In the genomic region with DNA sequence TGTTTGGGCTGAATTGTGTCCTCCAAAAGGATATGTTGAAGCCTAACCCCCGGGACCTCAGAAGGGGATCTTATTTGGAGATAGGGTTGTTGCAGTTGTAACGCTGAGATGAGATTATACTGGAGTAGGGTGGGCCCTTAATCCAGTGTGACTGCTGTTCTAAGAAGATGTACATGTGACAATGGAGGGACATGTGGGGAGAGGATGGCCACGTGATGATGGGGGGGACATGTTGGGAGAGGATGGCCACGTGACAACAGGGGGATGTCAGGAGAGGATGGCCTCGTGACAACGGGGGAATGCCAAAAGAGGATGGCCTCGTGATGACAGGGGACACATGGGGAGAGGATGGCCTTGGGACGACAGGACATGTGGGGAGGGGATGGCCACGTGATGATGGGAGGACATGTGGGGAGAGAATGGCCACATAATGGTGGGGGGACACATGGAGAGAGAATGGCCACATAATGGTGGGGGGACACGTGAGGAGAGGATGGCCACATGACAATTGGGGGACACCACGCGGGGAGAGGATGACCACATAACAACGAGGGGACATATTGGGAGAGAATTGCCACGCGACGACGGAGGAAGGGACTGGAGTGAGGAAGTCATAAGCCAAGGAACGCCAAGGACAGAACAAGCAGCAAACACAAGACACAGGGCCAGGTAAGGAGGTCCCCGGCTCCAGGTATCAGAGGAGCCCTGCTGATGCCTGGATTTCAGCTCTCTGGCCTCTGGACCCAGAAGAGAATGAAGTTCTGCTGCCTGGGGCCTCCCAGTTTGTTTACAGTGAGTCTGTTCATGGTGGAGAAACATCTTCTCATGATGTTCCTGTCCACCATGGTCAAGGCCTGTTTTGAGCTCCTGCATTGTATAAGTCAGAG, we compare ENCODE assay signal across 1 cellular context.
TF ChIP-seq lines count a peak whose summit lies in the region.

No MANE protein-coding gene starts in this region.

TF ChIP-seq in HepG2, 621 proteins besides CTCF, POLR2A, EP300 and RAD21 (continued from another document and continues in another):
- TF ChIP-seq TRAFD1 (CRISPR knock-in tag; IDR thresholded peaks at IDR 0.05; ENCODE audit: borderline replicate concordance): no peak
- no peak for TF ChIP-seq ZNF678 (CRISPR knock-in tag; IDR thresholded peaks at IDR 0.05)
- peak; percentile 62; the same call in 1 of the 2 replicates for TF ChIP-seq ARNT2 (CRISPR knock-in tag; IDR thresholded peaks at IDR 0.05; ENCODE audit: low read depth)
- TF ChIP-seq, protein P1, sequence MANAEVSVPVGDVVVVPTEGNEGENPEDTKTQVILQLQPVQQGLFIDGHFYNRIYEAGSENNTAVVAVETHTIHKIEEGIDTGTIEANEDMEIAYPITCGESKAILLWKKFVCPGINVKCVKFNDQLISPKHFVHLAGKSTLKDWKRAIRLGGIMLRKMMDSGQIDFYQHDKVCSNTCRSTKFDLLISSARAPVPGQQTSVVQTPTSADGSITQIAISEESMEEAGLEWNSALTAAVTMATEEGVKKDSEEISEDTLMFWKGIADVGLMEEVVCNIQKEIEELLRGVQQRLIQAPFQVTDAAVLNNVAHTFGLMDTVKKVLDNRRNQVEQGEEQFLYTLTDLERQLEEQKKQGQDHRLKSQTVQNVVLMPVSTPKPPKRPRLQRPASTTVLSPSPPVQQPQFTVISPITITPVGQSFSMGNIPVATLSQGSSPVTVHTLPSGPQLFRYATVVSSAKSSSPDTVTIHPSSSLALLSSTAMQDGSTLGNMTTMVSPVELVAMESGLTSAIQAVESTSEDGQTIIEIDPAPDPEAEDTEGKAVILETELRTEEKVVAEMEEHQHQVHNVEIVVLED (CRISPR knock-in tag; IDR thresholded peaks at IDR 0.05; ENCODE audit: borderline replicate concordance): no peak; the same call in 1 of the 2 replicates
- no peak; the same call in 1 of the 2 replicates for TF ChIP-seq FOXK1 (CRISPR knock-in tag; IDR thresholded peaks at IDR 0.05; ENCODE audit: borderline replicate concordance, low read depth)
- TF ChIP-seq RBAK (CRISPR knock-in tag; IDR thresholded peaks at IDR 0.05): no peak
- no peak for TF ChIP-seq NR2F1 (CRISPR knock-in tag; IDR thresholded peaks at IDR 0.05)
- TF ChIP-seq ZNF75D (CRISPR knock-in tag; IDR thresholded peaks at IDR 0.05; ENCODE audit: borderline replicate concordance): no peak
- peak; percentile 83; the same call in 1 of the 2 replicates for TF ChIP-seq SNAPC2 (CRISPR knock-in tag; IDR thresholded peaks at IDR 0.05)
- TF ChIP-seq ZBTB25 (CRISPR knock-in tag; IDR thresholded peaks at IDR 0.05): no peak
- peak; percentile 68; the same call in 1 of the 2 replicates for TF ChIP-seq ZNF484 (CRISPR knock-in tag; IDR thresholded peaks at IDR 0.05; ENCODE audit: borderline replicate concordance, low read depth)
- TF ChIP-seq CC2D1A (CRISPR knock-in tag; IDR thresholded peaks at IDR 0.05): no peak
- TF ChIP-seq NFE2L1 (CRISPR knock-in tag; IDR thresholded peaks at IDR 0.05; ENCODE audit: borderline replicate concordance): no peak
- TF ChIP-seq MED8 (CRISPR knock-in tag; IDR thresholded peaks at IDR 0.05; ENCODE audit: insufficient replicate concordance): no peak
- TF ChIP-seq SNAI1 (CRISPR knock-in tag; IDR thresholded peaks at IDR 0.05; ENCODE audit: borderline replicate concordance): no peak; the same call in 1 of the 2 replicates
- no peak for TF ChIP-seq MAFG (CRISPR knock-in tag; IDR thresholded peaks at IDR 0.05)
- peak; percentile 39; the same call in 1 of the 2 replicates for TF ChIP-seq ZBTB49 (CRISPR knock-in tag; IDR thresholded peaks at IDR 0.05; ENCODE audit: borderline replicate concordance)
- TF ChIP-seq, protein P2, sequence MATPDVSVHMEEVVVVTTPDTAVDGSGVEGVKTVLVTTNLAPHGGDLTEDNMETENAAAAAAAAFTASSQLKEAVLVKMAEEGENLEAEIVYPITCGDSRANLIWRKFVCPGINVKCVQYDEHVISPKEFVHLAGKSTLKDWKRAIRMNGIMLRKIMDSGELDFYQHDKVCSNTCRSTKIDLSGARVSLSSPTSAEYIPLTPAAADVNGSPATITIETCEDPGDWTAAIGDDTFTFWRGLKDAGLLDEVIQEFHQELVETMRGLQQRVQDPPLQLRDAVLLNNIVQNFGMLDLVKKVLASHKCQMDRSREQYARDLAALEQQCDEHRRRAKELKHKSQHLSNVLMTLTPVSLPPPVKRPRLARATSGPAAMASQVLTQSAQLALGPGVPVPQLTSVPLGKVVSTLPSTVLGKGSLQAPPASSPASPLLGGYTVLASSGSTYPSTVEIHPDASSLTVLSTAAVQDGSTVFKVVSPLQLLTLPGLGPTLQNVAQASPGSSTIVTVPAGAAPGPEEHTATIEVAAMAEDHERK (CRISPR knock-in tag; IDR thresholded peaks at IDR 0.05; ENCODE audit: low read depth): no peak
- TF ChIP-seq ZNF784 (CRISPR knock-in tag; IDR thresholded peaks at IDR 0.05; ENCODE audit: borderline replicate concordance): no peak; the same call in none of the 2 replicates
- TF ChIP-seq TAF15 (IDR thresholded peaks at IDR 0.05; ENCODE audit: low read depth, low read length, poor library complexity, severe bottlenecking): no peak
- peak; percentile 25; the same call in 1 of the 2 replicates for TF ChIP-seq KAT7 (CRISPR knock-in tag; IDR thresholded peaks at IDR 0.05; ENCODE audit: borderline replicate concordance)
- TF ChIP-seq ZNF556 (CRISPR knock-in tag; IDR thresholded peaks at IDR 0.05; ENCODE audit: borderline replicate concordance): no peak; the same call in 1 of the 2 replicates
- TF ChIP-seq EED (CRISPR knock-in tag; IDR thresholded peaks at IDR 0.05): peak; percentile 96
- TF ChIP-seq NR0B2 (CRISPR knock-in tag; IDR thresholded peaks at IDR 0.05): peak; percentile 68; the same call in 1 of the 2 replicates
- peak; percentile 72 for TF ChIP-seq ZFX (CRISPR knock-in tag; IDR thresholded peaks at IDR 0.05; ENCODE audit: low read depth)
- peak; percentile 80; the same call in 1 of the 2 replicates for TF ChIP-seq ZNF329 (CRISPR knock-in tag; IDR thresholded peaks at IDR 0.05; ENCODE audit: low read depth)
- peak; percentile 85; the same call in 1 of the 2 replicates for TF ChIP-seq ZNF776 (CRISPR knock-in tag; IDR thresholded peaks at IDR 0.05)
- TF ChIP-seq ZNF501 (CRISPR knock-in tag; IDR thresholded peaks at IDR 0.05): no peak
- no peak for TF ChIP-seq SKI (IDR thresholded peaks at IDR 0.05; ENCODE audit: partially characterized antibody)
- no peak for TF ChIP-seq DR1 (CRISPR knock-in tag; IDR thresholded peaks at IDR 0.05)
- peak; percentile 97 for TF ChIP-seq NRL (CRISPR knock-in tag; IDR thresholded peaks at IDR 0.05; ENCODE audit: borderline replicate concordance)
- TF ChIP-seq ELF3 (CRISPR knock-in tag; IDR thresholded peaks at IDR 0.05): peak; percentile 44; the same call in 1 of the 2 replicates
- 0 out of 2 replicates have a peak, but pooled peaks have one; percentile 56 for TF ChIP-seq TRIM24 (CRISPR knock-in tag; IDR thresholded peaks at IDR 0.05)
- TF ChIP-seq RELA (CRISPR knock-in tag; IDR thresholded peaks at IDR 0.05): no peak
- no peak for TF ChIP-seq TBX2 (CRISPR knock-in tag; IDR thresholded peaks at IDR 0.05; ENCODE audit: borderline replicate concordance)
- no peak for TF ChIP-seq NR2F6 (IDR thresholded peaks at IDR 0.05)
- no peak; the same call in 1 of the 2 replicates for TF ChIP-seq NR2F6 (CRISPR knock-in tag; IDR thresholded peaks at IDR 0.05)
- TF ChIP-seq ZNF576 (CRISPR knock-in tag; IDR thresholded peaks at IDR 0.05): no peak
- TF ChIP-seq REXO4 (CRISPR knock-in tag; IDR thresholded peaks at IDR 0.05; ENCODE audit: borderline replicate concordance): no peak
- peak; percentile 89; the same call in 1 of the 2 replicates for TF ChIP-seq ZC3H4 (CRISPR knock-in tag; IDR thresholded peaks at IDR 0.05; ENCODE audit: borderline replicate concordance)
- no peak for TF ChIP-seq ZNF235 (CRISPR knock-in tag; IDR thresholded peaks at IDR 0.05; ENCODE audit: borderline replicate concordance)
- TF ChIP-seq ZNF619 (CRISPR knock-in tag; IDR thresholded peaks at IDR 0.05): peak; percentile 64; the same call in 1 of the 2 replicates
- no peak; the same call in 1 of the 2 replicates for TF ChIP-seq PHF8 (CRISPR knock-in tag; IDR thresholded peaks at IDR 0.05)
- TF ChIP-seq AHR (CRISPR knock-in tag; IDR thresholded peaks at IDR 0.05): peak; percentile 95; the same call in 1 of the 2 replicates
- TF ChIP-seq ZNF816 (CRISPR knock-in tag; IDR thresholded peaks at IDR 0.05; ENCODE audit: borderline replicate concordance): no peak; the same call in 1 of the 2 replicates
- TF ChIP-seq ZBTB38 (CRISPR knock-in tag; IDR thresholded peaks at IDR 0.05): peak; percentile 95
- TF ChIP-seq THAP11 (CRISPR knock-in tag; IDR thresholded peaks at IDR 0.05): no peak; the same call in 1 of the 2 replicates
- no peak for TF ChIP-seq FOXP4 (CRISPR knock-in tag; IDR thresholded peaks at IDR 0.05)
- TF ChIP-seq KLF15 (CRISPR knock-in tag; IDR thresholded peaks at IDR 0.05; ENCODE audit: borderline replicate concordance): no peak
- peak; percentile 61 for TF ChIP-seq HOXA9 (CRISPR knock-in tag; IDR thresholded peaks at IDR 0.05; ENCODE audit: borderline replicate concordance)
- no peak for TF ChIP-seq YY1 (IDR thresholded peaks at IDR 0.05; ENCODE audit: insufficient read depth, insufficient replicate concordance, low read depth, low read length)
- peak; percentile 97 for TF ChIP-seq ZFP41 (CRISPR knock-in tag; IDR thresholded peaks at IDR 0.05; ENCODE audit: borderline replicate concordance)
- no peak for TF ChIP-seq NCOA5 (CRISPR knock-in tag; IDR thresholded peaks at IDR 0.05)
